1 cellular context compared by ENCODE assay signal in the genomic region with DNA sequence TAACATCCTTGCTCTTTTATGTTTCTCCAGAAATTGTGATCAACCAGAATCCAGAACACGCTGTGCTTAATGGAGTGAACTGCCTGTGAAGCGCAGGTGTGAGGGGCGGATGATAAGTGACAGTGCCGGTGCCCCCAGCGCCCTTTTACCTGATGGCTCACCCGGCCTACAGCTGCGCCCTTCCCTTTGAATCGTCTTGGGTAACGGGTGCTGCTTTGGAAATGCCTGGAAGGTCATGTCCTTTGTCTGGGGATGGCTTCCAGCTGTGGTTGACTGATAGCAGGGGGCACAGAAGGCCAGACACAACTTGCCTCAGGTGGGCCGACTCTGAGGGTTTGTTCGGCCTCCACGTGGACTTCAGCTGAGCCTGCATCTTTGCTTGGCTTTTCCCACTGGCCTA.
TF ChIP-seq lines count a peak whose summit lies in the region.

No MANE protein-coding gene starts in this region.

TF ChIP-seq in H1, 55 proteins besides CTCF, POLR2A, EP300 and RAD21:
- no peak for TF ChIP-seq TBP (IDR thresholded peaks at IDR 0.05; ENCODE audit: low read depth, low read length)
- no peak for TF ChIP-seq RNF2 (IDR thresholded peaks at IDR 0.05; ENCODE audit: borderline replicate concordance, low read depth, low read length, missing control alignments, poor library complexity, severe bottlenecking)
- no peak for TF ChIP-seq FOSL1 (IDR thresholded peaks at IDR 0.05; ENCODE audit: insufficient read depth, low read depth, low read length)
- TF ChIP-seq RXRA (IDR thresholded peaks at IDR 0.05; ENCODE audit: insufficient read depth, low read depth, low read length) = no peak
- TF ChIP-seq, protein P1, sequence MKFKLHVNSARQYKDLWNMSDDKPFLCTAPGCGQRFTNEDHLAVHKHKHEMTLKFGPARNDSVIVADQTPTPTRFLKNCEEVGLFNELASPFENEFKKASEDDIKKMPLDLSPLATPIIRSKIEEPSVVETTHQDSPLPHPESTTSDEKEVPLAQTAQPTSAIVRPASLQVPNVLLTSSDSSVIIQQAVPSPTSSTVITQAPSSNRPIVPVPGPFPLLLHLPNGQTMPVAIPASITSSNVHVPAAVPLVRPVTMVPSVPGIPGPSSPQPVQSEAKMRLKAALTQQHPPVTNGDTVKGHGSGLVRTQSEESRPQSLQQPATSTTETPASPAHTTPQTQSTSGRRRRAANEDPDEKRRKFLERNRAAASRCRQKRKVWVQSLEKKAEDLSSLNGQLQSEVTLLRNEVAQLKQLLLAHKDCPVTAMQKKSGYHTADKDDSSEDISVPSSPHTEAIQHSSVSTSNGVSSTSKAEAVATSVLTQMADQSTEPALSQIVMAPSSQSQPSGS (IDR thresholded peaks at IDR 0.05; ENCODE audit: low read length) = no peak
- no peak for TF ChIP-seq SP1 (IDR thresholded peaks at IDR 0.05; ENCODE audit: low read depth, low read length)
- TF ChIP-seq MAFK (IDR thresholded peaks at IDR 0.05; ENCODE audit: low read depth, low read length) = no peak
- no peak for TF ChIP-seq RFX5 (IDR thresholded peaks at IDR 0.05; ENCODE audit: borderline replicate concordance, low read depth, low read length)
- no peak for TF ChIP-seq TAF7 (optimal IDR thresholded peaks at IDR 0.05; ENCODE audit: borderline replicate concordance, low read depth, low read length)
- TF ChIP-seq, protein P2, sequence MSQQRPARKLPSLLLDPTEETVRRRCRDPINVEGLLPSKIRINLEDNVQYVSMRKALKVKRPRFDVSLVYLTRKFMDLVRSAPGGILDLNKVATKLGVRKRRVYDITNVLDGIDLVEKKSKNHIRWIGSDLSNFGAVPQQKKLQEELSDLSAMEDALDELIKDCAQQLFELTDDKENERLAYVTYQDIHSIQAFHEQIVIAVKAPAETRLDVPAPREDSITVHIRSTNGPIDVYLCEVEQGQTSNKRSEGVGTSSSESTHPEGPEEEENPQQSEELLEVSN (IDR thresholded peaks at IDR 0.05) = no peak
- no peak for TF ChIP-seq CBX8 (IDR thresholded peaks at IDR 0.05; ENCODE audit: borderline replicate concordance, low read depth, low read length)
